Comparison of ENCODE assay signal across 8 cellular contexts in the genomic region with DNA sequence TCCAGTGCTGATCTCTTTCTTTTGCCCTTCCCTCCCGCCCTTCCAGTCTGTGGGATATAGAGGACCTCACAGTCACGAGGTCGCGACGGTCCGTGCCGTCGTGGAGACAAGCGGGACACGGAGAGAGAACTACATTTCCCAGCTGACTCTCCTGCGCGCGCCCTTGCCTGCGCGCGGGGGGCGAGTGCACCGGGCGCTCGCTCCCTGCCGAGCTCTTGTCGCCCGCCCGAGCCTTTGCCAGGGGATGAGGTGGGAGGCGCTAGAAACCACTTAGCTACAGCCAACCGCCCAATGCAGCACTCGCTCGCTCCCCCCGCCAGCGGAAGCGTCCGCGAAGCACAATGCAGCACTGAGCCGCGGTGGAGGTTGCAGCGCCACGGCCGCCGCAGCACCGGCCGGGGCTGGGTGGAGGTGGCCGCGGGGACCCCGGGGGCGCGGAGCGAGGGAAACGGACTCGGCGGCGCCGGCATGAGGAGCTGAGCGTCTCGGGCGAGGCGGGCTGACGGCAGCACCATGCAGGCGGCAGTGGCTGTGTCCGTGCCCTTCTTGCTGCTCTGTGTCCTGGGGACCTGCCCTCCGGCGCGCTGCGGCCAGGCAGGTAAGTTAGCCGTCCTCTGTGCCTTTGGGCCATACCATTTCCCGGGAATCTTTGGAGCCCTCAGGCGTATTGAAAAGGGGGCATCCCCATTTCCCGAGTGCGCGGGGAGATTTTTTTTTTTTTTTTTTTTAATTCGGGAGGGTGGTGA. TPM values are rescaled to one million over a fixed set of nuclear protein-coding genes. Genes with fewer than 3 reads are reported as not detected.
DNase-seq lines count a peak whose midpoint lies in the region; ATAC-seq, FAIRE-seq and TF ChIP-seq lines count a peak whose summit lies in the region.

A gene with protein sequence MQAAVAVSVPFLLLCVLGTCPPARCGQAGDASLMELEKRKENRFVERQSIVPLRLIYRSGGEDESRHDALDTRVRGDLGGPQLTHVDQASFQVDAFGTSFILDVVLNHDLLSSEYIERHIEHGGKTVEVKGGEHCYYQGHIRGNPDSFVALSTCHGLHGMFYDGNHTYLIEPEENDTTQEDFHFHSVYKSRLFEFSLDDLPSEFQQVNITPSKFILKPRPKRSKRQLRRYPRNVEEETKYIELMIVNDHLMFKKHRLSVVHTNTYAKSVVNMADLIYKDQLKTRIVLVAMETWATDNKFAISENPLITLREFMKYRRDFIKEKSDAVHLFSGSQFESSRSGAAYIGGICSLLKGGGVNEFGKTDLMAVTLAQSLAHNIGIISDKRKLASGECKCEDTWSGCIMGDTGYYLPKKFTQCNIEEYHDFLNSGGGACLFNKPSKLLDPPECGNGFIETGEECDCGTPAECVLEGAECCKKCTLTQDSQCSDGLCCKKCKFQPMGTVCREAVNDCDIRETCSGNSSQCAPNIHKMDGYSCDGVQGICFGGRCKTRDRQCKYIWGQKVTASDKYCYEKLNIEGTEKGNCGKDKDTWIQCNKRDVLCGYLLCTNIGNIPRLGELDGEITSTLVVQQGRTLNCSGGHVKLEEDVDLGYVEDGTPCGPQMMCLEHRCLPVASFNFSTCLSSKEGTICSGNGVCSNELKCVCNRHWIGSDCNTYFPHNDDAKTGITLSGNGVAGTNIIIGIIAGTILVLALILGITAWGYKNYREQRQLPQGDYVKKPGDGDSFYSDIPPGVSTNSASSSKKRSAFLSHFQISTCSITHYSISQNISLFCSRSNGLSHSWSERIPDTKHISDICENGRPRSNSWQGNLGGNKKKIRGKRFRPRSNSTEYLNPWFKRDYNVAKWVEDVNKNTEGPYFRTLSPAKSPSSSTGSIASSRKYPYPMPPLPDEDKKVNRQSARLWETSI (plus strand): TSS at position 299 of the 746 bp plus-strand sequence. CDS start 215 bp downstream, at position 514.

- DNase-seq in GM19239 (ENCODE audit: insufficient read length, low spot score) = peak; percentile 78
- DNase-seq in NCI-H510A (lab: John Stamatoyannopoulos, UW) = peak; percentile 88
- peak; percentile 86 for DNase-seq in activated CD4-positive, alpha-beta T cell treated with anti-CD3 and anti-CD28 coated beads for 48 hours
- DNase-seq in coronary artery (ENCODE audit: low spot score) = peak; percentile 82
- DNase-seq in left lobe of liver (ENCODE audit: low spot score) = peak; percentile 69
- DNase-seq in stimulated activated CD4-positive, alpha-beta T cell treated with anti-CD3 and anti-CD28 coated beads, Interleukin-2, amount 100 ng/mL, for 4 hours (ENCODE audit: low read depth) = peak; percentile 59

- peak; percentile 96 for ATAC-seq in HG03442 (IDR thresholded peaks at IDR 0.05; ENCODE audit: unreplicated experiment)
- ATAC-seq in left lobe of liver = peak; percentile 95

- H4K20me1 ChIP-seq in BLaER1 = no peaks in the 10 kb centered on the region

- H3K27ac ChIP-seq in BLaER1 (peak within 1 kb of the TSS; percentile 69), coronary artery (peak within 1 kb of the TSS in 1 of 2 donors; percentile 54)

- H3K9ac ChIP-seq in BLaER1 = peak within 1 kb of the TSS; percentile 82

- H3K9me3 ChIP-seq in BLaER1 = no peaks in the 10 kb centered on the region

- peaks cover 6% of the 10 kb centered on the region for H3K27me3 ChIP-seq in BLaER1

- peak; percentile 97 for FAIRE-seq in GM19239 (lab: Jason Lieb, UNC)

- TF ChIP-seq CTCF in coronary artery (IDR thresholded peaks at IDR 0.05) = no peak

- peaks cover 8% of the 10 kb centered on the region for H3K4me1 ChIP-seq in BLaER1

- peaks cover 6% of the 10 kb centered on the region for H3K36me3 ChIP-seq in BLaER1

- peak within 1 kb of the TSS; percentile 93 for H3K4me2 ChIP-seq in BLaER1

- H3K4me3 ChIP-seq in BLaER1 (peak within 1 kb of the TSS; percentile 88), coronary artery (peak within 1 kb of the TSS; percentile 76)

RNA-seq across cellular contexts. Expression of the gene that starts here (rescaled TPM):
- 0.53 TPM for total RNA-seq in left lobe of liver

Comparison
In these comparisons a context has a peak if more than half of its experiments do, and no peak if none do; other contexts are left out.
1. Peak in DNase-seq and ATAC-seq in left lobe of liver; RNA of the gene not detected or under 1 TPM.